Comparison of ENCODE assay signal across 9 cellular contexts in genomic region chr19:6753178-6754031, GRCh38. TPM values are rescaled to one million over a fixed set of nuclear protein-coding genes. Genes with fewer than 3 reads are reported as not detected.
A peak's percentile ranks its signal among the peaks of the same experiment; 100 is the strongest.
DNase-seq lines count a peak whose midpoint lies in the region; ATAC-seq, FAIRE-seq and TF ChIP-seq lines count a peak whose summit lies in the region.
"Had no signal": no experiment of that assay in that cellular context is flagged by ENCODE, and none has a peak within 500 bp of the region (broad histone marks: within the 10 kb centered on the region; RNA-seq: fewer than 3 reads in every experiment).

No MANE protein-coding gene starts in this region.

- H4K91ac ChIP-seq in H1 (replicated peaks; ENCODE audit: insufficient read length, low read length): peak overlapping the region; percentile 5

- H3K14ac ChIP-seq in H1 (ENCODE audit: insufficient read length): no peak overlapping the region

- peak overlapping the region; percentile 91; the same call in 1 of the 2 replicates for H2BK5ac ChIP-seq in H1 (ENCODE audit: low read depth, low read length)

- H2BK15ac ChIP-seq in H1 (ENCODE audit: low read length): 0 out of 2 replicates have a peak overlapping the region, but pooled peaks have one; percentile 61

- peak; percentile 43 to 62 (median 52) for TF ChIP-seq CTCF in H1 (IDR thresholded peaks at IDR 0.05; ENCODE audit: control extremely low read depth in 1 of 3, insufficient read depth in 1 of 3, low read depth in 1 of 3, low read length in 3 of 3)

- CTCF ChIA-PET in H1 (lab: Charles Lee; ENCODE audit: partially characterized antibody): interaction anchor here (0.7 to 2.7 kb wide), 7 partner anchors 15 to 110 kb away, joined by 3 to 19 read pairs (median 8); partner anchors contain the start of genes GPR108 and SH2D3A

- peak; percentile 96 for FAIRE-seq in H1 (lab: Jason Lieb, UNC)
- FAIRE-seq: colon had no signal

- H3K4me2 ChIP-seq in H1 (ENCODE audit: insufficient read depth in 1 of 2, low read depth in 2 of 2, low read length in 2 of 2): peak overlapping the region; percentile 10 to 71

- TF ChIP-seq EP300 in H1 (IDR thresholded peaks at IDR 0.05; ENCODE audit: borderline replicate concordance in 1 of 2, low read depth in 2 of 2, low read length in 2 of 2): 0 out of 3 replicates have a peak, but pooled peaks of 1 of the 2 experiments have one; percentile 3

- no peak overlapping the region for H2BK120ac ChIP-seq in H1 (replicated peaks; ENCODE audit: low read depth, low read length)

- no peaks in the 10 kb centered on the region for H3K9me3 Mint-ChIP-seq in activated CD4-positive, alpha-beta T cell treated with anti-CD3 and anti-CD28 coated beads, Interleukin-2, amount 10 ng/mL, durations not matched to agents 24 days and 14 days

- H3K56ac ChIP-seq in H1 (replicated peaks; ENCODE audit: insufficient read length, low read depth, low read length): no peak overlapping the region

- no peak overlapping the region for H3K4ac ChIP-seq in H1 (replicated peaks; ENCODE audit: insufficient read length, low read depth, low read length)

- no peak overlapping the region for H3K23ac ChIP-seq in H1 (ENCODE audit: insufficient read length)

- H3K79me1 ChIP-seq in H1 (ENCODE audit: low read depth, low read length): no peaks in the 10 kb centered on the region

- peaks cover 2% of the 10 kb centered on the region; the same call in 1 of the 2 replicates for H3K23me2 ChIP-seq in H1 (ENCODE audit: low read depth, low read length)

- H3K4me1 ChIP-seq in H1 (replicated peaks in 1 of 4; ENCODE audit: control insufficient read depth in 3 of 4, insufficient read depth in 4 of 4, low read length in 3 of 4): peaks cover 0 to 7% (median 5%) of the 10 kb centered on the region in 4 experiments; a peak in 6 of 7 replicates

- peak; percentile 57 for ATAC-seq in GM21717 (IDR thresholded peaks at IDR 0.05; ENCODE audit: unreplicated experiment)

- peak overlapping the region in 2 of 4 experiments; percentile 56 to 65; a peak in 4 of 7 replicates for H3K9ac ChIP-seq in H1 (replicated peaks in 1 of 4; ENCODE audit: extremely low read depth in 1 of 4, low read depth in 3 of 4, low read length in 3 of 4)

- no peaks in the 10 kb centered on the region for H3K27me3 Mint-ChIP-seq in activated CD4-positive, alpha-beta T cell treated with anti-CD3 and anti-CD28 coated beads, Interleukin-2, amount 10 ng/mL, durations not matched to agents 24 days and 14 days

- H3K4me3 ChIP-seq in H1 (ENCODE audit: extremely low read depth in 1 of 4, insufficient read depth in 2 of 4, low read depth in 3 of 4, low read length in 4 of 4): peak overlapping the region; percentile 11 to 61 (median 47)

- H3K4me1 Mint-ChIP-seq in activated CD4-positive, alpha-beta T cell treated with anti-CD3 and anti-CD28 coated beads, Interleukin-2, amount 10 ng/mL, durations not matched to agents 24 days and 14 days: peaks cover 15% of the 10 kb centered on the region

- no peaks in the 10 kb centered on the region for H3K9me3 ChIP-seq in H1 (ENCODE audit: insufficient read depth in 2 of 2, low read depth in 1 of 2, low read length in 1 of 2)

- no peaks in the 10 kb centered on the region for H3K79me2 ChIP-seq in H1 (ENCODE audit: control insufficient read depth in 1 of 2, insufficient read depth in 2 of 2, low read length in 2 of 2)

- H3K4me3 Mint-ChIP-seq in activated CD4-positive, alpha-beta T cell treated with anti-CD3 and anti-CD28 coated beads, Interleukin-2, amount 10 ng/mL, durations not matched to agents 24 days and 14 days: peak overlapping the region; percentile 81

- no peak overlapping the region for H2AFZ ChIP-seq in H1 (ENCODE audit: low read length)

- H4K8ac ChIP-seq in H1 (ENCODE audit: extremely low read depth, insufficient read depth, low read length): peak overlapping the region; percentile 45; the same call in 1 of the 2 replicates

- POLR2A ChIA-PET in H1 (lab: Charles Lee; ENCODE audit: partially characterized antibody): interaction anchor here (0.7 to 8.0 kb wide), 10 partner anchors 12 to 527 kb away, joined by 3 to 110 read pairs (median 4); partner anchors contain the start of genes GPR108, SH2D3A, TNFSF9 and TRIP10

- DNase-seq in ELF-1 (ENCODE audit: low read depth, low spot score) (peak; percentile 98), KBM-7 (peak; percentile 94), H1 (ENCODE audit: low read depth in 1 of 2, low spot score in 2 of 2) (peak; percentile 97 to 100), mucosa of gallbladder (ENCODE audit: low spot score) (peak; percentile 87), occipital lobe (lab: John Stamatoyannopoulos, UW) (no peak)
- peak; percentile 95 for DNase-seq in activated CD4-positive, alpha-beta T cell treated with anti-CD3 and anti-CD28 coated beads, Interleukin-2, amount 10 ng/mL, durations not matched to agents 24 days and 14 days
- peak; percentile 54 to 65 for DNase-seq in stimulated activated CD8-positive, alpha-beta memory T cell treated with anti-CD3 and anti-CD28 coated beads, Interleukin-7, amount 100 ng/mL, for 4 hours (ENCODE audit: low read depth in 2 of 2)

- peak overlapping the region; percentile 96 for H3K27ac Mint-ChIP-seq in activated CD4-positive, alpha-beta T cell treated with anti-CD3 and anti-CD28 coated beads, Interleukin-2, amount 10 ng/mL, durations not matched to agents 24 days and 14 days

- H4K20me1 ChIP-seq in H1 (replicated peaks in 1 of 2; ENCODE audit: control insufficient read depth in 1 of 2, insufficient read depth in 2 of 2, low read length in 2 of 2): peaks cover 0 to 3% of the 10 kb centered on the region in 2 experiments

- H4K5ac ChIP-seq in H1 (ENCODE audit: insufficient read length, low read depth, low read length): no peak overlapping the region

- peak overlapping the region; percentile 82 for H3K27ac ChIP-seq in H1 (ENCODE audit: low read depth, low read length)

- no peaks in the 10 kb centered on the region for H3K27me3 ChIP-seq in H1 (replicated peaks in 1 of 4; ENCODE audit: control insufficient read depth in 3 of 4, extremely low read depth in 1 of 4, insufficient read depth in 3 of 4, low read length in 3 of 4)

- peak; percentile 54 for TF ChIP-seq RAD21 in H1 (IDR thresholded peaks at IDR 0.05 in 1 of 2, conservative IDR thresholded peaks at IDR 0.05 in 1 of 2; ENCODE audit: low read depth in 2 of 2, low read length in 2 of 2)

- 4% methylated on average over 45 of the region's 50 CpGs; no CpG with 5 or more reads in 1 of the 2 experiments for WGBS in H1 (ENCODE audit: extremely low coverage in 1 of 2, insufficient coverage in 1 of 2, insufficient read length in 1 of 2, insufficient replicate concordance in 2 of 2, low coverage in 1 of 2, low lambda C conversion rate in 2 of 2, missing lambda C conversion rate in 1 of 2), 2 experiments

- no peak overlapping the region for H2AK5ac ChIP-seq in H1 (ENCODE audit: low read depth, low read length)

- peak overlapping the region; percentile 90 for H3K18ac ChIP-seq in H1 (ENCODE audit: extremely low read depth, low read length)

- H3K36me3 Mint-ChIP-seq in activated CD4-positive, alpha-beta T cell treated with anti-CD3 and anti-CD28 coated beads, Interleukin-2, amount 10 ng/mL, durations not matched to agents 24 days and 14 days (ENCODE audit: low read depth): peaks cover 43% of the 10 kb centered on the region

- intact Hi-C loops in activated CD4-positive, alpha-beta T cell treated with anti-CD3 and anti-CD28 coated beads, Interleukin-2, amount 10 ng/mL, durations not matched to agents 24 days and 14 days (cut with micrococcal nuclease): loop anchor here (1.0 to 5.0 kb wide), 3 partner anchors 13 to 236 kb away; partner anchors contain the start of gene SH2D3A

- peak; percentile 48 to 75 for TF ChIP-seq POLR2A in H1 (IDR thresholded peaks at IDR 0.05; ENCODE audit: control extremely low read depth in 1 of 2, low read depth in 2 of 2, low read length in 2 of 2)

- in situ Hi-C loops in KBM-7 (cut with MboI; ENCODE audit: low pct_unique_long_range_greater_than_20kb, low sequenced_read_pairs): no loop called here

- peak overlapping the region; percentile 39; the same call in 1 of the 2 replicates for H2BK12ac ChIP-seq in H1 (ENCODE audit: low read depth, low read length)

- peaks cover 12 to 36% (median 21%) of the 10 kb centered on the region in 4 experiments for H3K36me3 ChIP-seq in H1 (ENCODE audit: control insufficient read depth in 2 of 4, insufficient read depth in 4 of 4, low read length in 3 of 4)

- peak overlapping the region; percentile 80; the same call in 1 of the 2 replicates for H2BK20ac ChIP-seq in H1 (ENCODE audit: low read length)

RNA-seq across cellular contexts. Expression of gene SH2D3A, which starts 13.8 kb away (rescaled TPM):
- total RNA-seq in activated CD4-positive, alpha-beta T cell treated with anti-CD3 and anti-CD28 coated beads, Interleukin-2, amount 10 ng/mL, durations not matched to agents 24 days and 14 days: 9.8 and 11.0 TPM in 2 replicates
- 20.0 and 22.1 TPM in 2 replicates for total RNA-seq in H1 (2021; fragmentation: NEBNext Ultra II Directional; extraction: Animal tissue kit (Norgen Biotek cat#: 25700))
- polyA plus RNA-seq in H1 (2011; rRNA removed): 14.5 and 22.8 TPM in 2 replicates
- 18.8 TPM for polyA plus RNA-seq in H1 (2011; cell fraction: cytosol; rRNA removed)
- polyA plus RNA-seq in H1 (2011; cell fraction: nucleus; rRNA removed): 34.1 TPM
- polyA plus RNA-seq in H1 (2012, experiment 1 of 2): 12.6 to 18.8 TPM (median 17.6 TPM) in 4 replicates
- 15.0 TPM for polyA plus RNA-seq in H1 (2012, experiment 2 of 2)
- 32.0 TPM for polyA plus RNA-seq in H1 (2013, experiment 1 of 2)
- 29.0 TPM for polyA plus RNA-seq in H1 (2013, experiment 2 of 2)
- 6.1 and 7.2 TPM in 2 replicates for polyA minus RNA-seq in H1 (2011; rRNA and poly(A)+ RNA removed)
- polyA minus RNA-seq in H1 (2011; cell fraction: cytosol; rRNA and poly(A)+ RNA removed): 9.0 TPM
- 11.2 TPM for polyA minus RNA-seq in H1 (2011; cell fraction: nucleus; rRNA and poly(A)+ RNA removed)
- total RNA-seq in mucosa of gallbladder: 28.2 TPM
- not detected for total RNA-seq in occipital lobe

RNA-seq across cellular contexts. Expression of gene TRIP10, which starts 13.9 kb away (rescaled TPM):
- total RNA-seq in activated CD4-positive, alpha-beta T cell treated with anti-CD3 and anti-CD28 coated beads, Interleukin-2, amount 10 ng/mL, durations not matched to agents 24 days and 14 days: 66.3 and 67.7 TPM in 2 replicates
- 69.3 and 69.5 TPM in 2 replicates for total RNA-seq in H1 (2021; fragmentation: NEBNext Ultra II Directional; extraction: Animal tissue kit (Norgen Biotek cat#: 25700))
- polyA plus RNA-seq in H1 (2011; rRNA removed): 27.8 and 38.0 TPM in 2 replicates
- polyA plus RNA-seq in H1 (2011; cell fraction: cytosol; rRNA removed): 46.0 TPM
- 69.9 TPM for polyA plus RNA-seq in H1 (2011; cell fraction: nucleus; rRNA removed)
- 66.1 to 83.1 TPM (median 77.4 TPM) in 4 replicates for polyA plus RNA-seq in H1 (2012, experiment 1 of 2)
- polyA plus RNA-seq in H1 (2012, experiment 2 of 2): 58.7 TPM
- polyA plus RNA-seq in H1 (2013, experiment 1 of 2): 63.3 TPM
- 64.1 TPM for polyA plus RNA-seq in H1 (2013, experiment 2 of 2)
- polyA minus RNA-seq in H1 (2011; rRNA and poly(A)+ RNA removed): 23.1 and 26.9 TPM in 2 replicates
- 28.1 TPM for polyA minus RNA-seq in H1 (2011; cell fraction: cytosol; rRNA and poly(A)+ RNA removed)
- polyA minus RNA-seq in H1 (2011; cell fraction: nucleus; rRNA and poly(A)+ RNA removed): 24.9 TPM
- total RNA-seq in mucosa of gallbladder: 68.9 TPM
- 3.0 TPM for total RNA-seq in occipital lobe

RNA-seq across cellular contexts. Expression of gene GPR108, which starts 16.0 kb away (rescaled TPM):
- total RNA-seq in activated CD4-positive, alpha-beta T cell treated with anti-CD3 and anti-CD28 coated beads, Interleukin-2, amount 10 ng/mL, durations not matched to agents 24 days and 14 days: 97.7 and 107 TPM in 2 replicates
- 34.9 and 35.3 TPM in 2 replicates for total RNA-seq in H1 (2021; fragmentation: NEBNext Ultra II Directional; extraction: Animal tissue kit (Norgen Biotek cat#: 25700))
- 46.0 and 63.9 TPM in 2 replicates for polyA plus RNA-seq in H1 (2011; rRNA removed)
- 52.1 TPM for polyA plus RNA-seq in H1 (2011; cell fraction: cytosol; rRNA removed)
- polyA plus RNA-seq in H1 (2011; cell fraction: nucleus; rRNA removed): 160 TPM
- polyA plus RNA-seq in H1 (2012, experiment 1 of 2): 35.3 to 46.7 TPM (median 38.7 TPM) in 4 replicates
- polyA plus RNA-seq in H1 (2012, experiment 2 of 2): 36.3 TPM
- polyA plus RNA-seq in H1 (2013, experiment 1 of 2): 47.8 TPM
- polyA plus RNA-seq in H1 (2013, experiment 2 of 2): 49.9 TPM
- polyA minus RNA-seq in H1 (2011; rRNA and poly(A)+ RNA removed): 30.4 and 47.5 TPM in 2 replicates
- polyA minus RNA-seq in H1 (2011; cell fraction: cytosol; rRNA and poly(A)+ RNA removed): 15.0 TPM
- 23.3 TPM for polyA minus RNA-seq in H1 (2011; cell fraction: nucleus; rRNA and poly(A)+ RNA removed)
- total RNA-seq in mucosa of gallbladder (137 TPM), occipital lobe (11.2 TPM)

RNA-seq across cellular contexts. Expression of gene VAV1, which starts 19.1 kb away (rescaled TPM):
- 75.3 and 78.9 TPM in 2 replicates for total RNA-seq in activated CD4-positive, alpha-beta T cell treated with anti-CD3 and anti-CD28 coated beads, Interleukin-2, amount 10 ng/mL, durations not matched to agents 24 days and 14 days
- 0.21 and 0.22 TPM in 2 replicates for total RNA-seq in H1 (2021; fragmentation: NEBNext Ultra II Directional; extraction: Animal tissue kit (Norgen Biotek cat#: 25700))
- 0.21 and 0.46 TPM in 2 replicates for polyA plus RNA-seq in H1 (2011; rRNA removed)
- 0.31 TPM for polyA plus RNA-seq in H1 (2011; cell fraction: cytosol; rRNA removed)
- polyA plus RNA-seq in H1 (2011; cell fraction: nucleus; rRNA removed): 0.61 TPM
- polyA plus RNA-seq in H1 (2012, experiment 1 of 2): 0.56 to 0.67 TPM (median 0.58 TPM) in 3 of 4 replicates, not detected in the other
- 0.18 TPM for polyA plus RNA-seq in H1 (2012, experiment 2 of 2)
- 3.1 TPM for polyA plus RNA-seq in H1 (2013, experiment 1 of 2)
- polyA plus RNA-seq in H1 (2013, experiment 2 of 2): 2.7 TPM
- polyA minus RNA-seq in H1 (2011; rRNA and poly(A)+ RNA removed): 0.47 and 1.2 TPM in 2 replicates
- 1.6 TPM for polyA minus RNA-seq in H1 (2011; cell fraction: cytosol; rRNA and poly(A)+ RNA removed)
- not detected for polyA minus RNA-seq in H1 (2011; cell fraction: nucleus; rRNA and poly(A)+ RNA removed)
- total RNA-seq in mucosa of gallbladder (12.7 TPM), occipital lobe (2.5 TPM)

RNA-seq across cellular contexts. Expression of gene C3, which starts 33.0 kb away (rescaled TPM):
- total RNA-seq in activated CD4-positive, alpha-beta T cell treated with anti-CD3 and anti-CD28 coated beads, Interleukin-2, amount 10 ng/mL, durations not matched to agents 24 days and 14 days: 4.8 and 5.3 TPM in 2 replicates
- total RNA-seq in H1 (2021; fragmentation: NEBNext Ultra II Directional; extraction: Animal tissue kit (Norgen Biotek cat#: 25700)): 4.2 and 6.4 TPM in 2 replicates
- 12.8 and 16.6 TPM in 2 replicates for polyA plus RNA-seq in H1 (2011; rRNA removed)
- polyA plus RNA-seq in H1 (2011; cell fraction: cytosol; rRNA removed): 16.0 TPM
- 34.2 TPM for polyA plus RNA-seq in H1 (2011; cell fraction: nucleus; rRNA removed)
- 11.3 to 16.8 TPM (median 13.0 TPM) in 4 replicates for polyA plus RNA-seq in H1 (2012, experiment 1 of 2)
- 13.6 TPM for polyA plus RNA-seq in H1 (2012, experiment 2 of 2)
- polyA plus RNA-seq in H1 (2013, experiment 1 of 2): 22.5 TPM
- 24.4 TPM for polyA plus RNA-seq in H1 (2013, experiment 2 of 2)
- 16.2 and 28.8 TPM in 2 replicates for polyA minus RNA-seq in H1 (2011; rRNA and poly(A)+ RNA removed)
- 31.9 TPM for polyA minus RNA-seq in H1 (2011; cell fraction: cytosol; rRNA and poly(A)+ RNA removed)
- 33.2 TPM for polyA minus RNA-seq in H1 (2011; cell fraction: nucleus; rRNA and poly(A)+ RNA removed)
- 486 TPM for total RNA-seq in mucosa of gallbladder
- 12.3 TPM for total RNA-seq in occipital lobe

Comparison
In these comparisons a context has a peak if more than half of its experiments do, and no peak if none do; other contexts are left out.
1. RNA of gene SH2D3A, which starts 13.8 kb away (total RNA-seq): 28.2 TPM in mucosa of gallbladder (single experiment), 20.0 to 22.1 TPM in H1 and 9.8 to 11.0 TPM in activated CD4-positive, alpha-beta T cell treated with anti-CD3 and anti-CD28 coated beads, Interleukin-2, amount 10 ng/mL, durations not matched to agents 24 days and 14 days; not detected in occipital lobe (single experiment); every median in the first group is over 10 times any median in the second.
2. RNA of gene TRIP10, which starts 13.9 kb away (total RNA-seq): 69.3 to 69.5 TPM in H1, 68.9 TPM in mucosa of gallbladder (single experiment) and 66.3 to 67.7 TPM in activated CD4-positive, alpha-beta T cell treated with anti-CD3 and anti-CD28 coated beads, Interleukin-2, amount 10 ng/mL, durations not matched to agents 24 days and 14 days; 3.0 TPM in occipital lobe (single experiment); every median in the first group is over 10 times any median in the second.